ENCODE assay signal across 23 cellular contexts in genomic region chr7:64294701-64295420, GRCh38. TPM values are rescaled to one million over a fixed set of nuclear protein-coding genes. Genes with fewer than 3 reads are reported as not detected.
DNase-seq lines count a peak whose midpoint lies in the region; ATAC-seq and TF ChIP-seq lines count a peak whose summit lies in the region.
"Had no signal": no experiment of that assay in that cellular context is flagged by ENCODE, and none has a peak within 500 bp of the region (broad histone marks: within the 10 kb centered on the region; RNA-seq: fewer than 3 reads in every experiment).

No MANE protein-coding gene starts in this region.

- H3K9me3 Mint-ChIP-seq in CD4-positive, CD25-positive, alpha-beta regulatory T cell: peaks cover 0 to 3% (median 0%) of the 10 kb centered on the region in 7 donors
- peaks cover 46% of the 10 kb centered on the region for H3K9me3 Mint-ChIP-seq in osteocyte (ENCODE audit: unreplicated experiment)
- peaks cover 16% of the 10 kb centered on the region for H3K9me3 Mint-ChIP-seq in type B pancreatic cell
- H3K9me3 Mint-ChIP-seq in activated T-cell treated with anti-CD3 and anti-CD28 coated beads, Interleukin-2, amount 50 U/mL, for 24 hours: peaks cover 1% of the 10 kb centered on the region
- H3K9me3 Mint-ChIP-seq: CD8-positive, alpha-beta T cell had no signal

- no peak for DNase-seq in CD4-positive, CD25-positive, alpha-beta regulatory T cell
- DNase-seq in esophagus muscularis mucosa (ENCODE audit: extremely low spot score): peak; percentile 68
- DNase-seq in osteocyte (ENCODE audit: extremely low spot score, unreplicated experiment): peak; percentile 51
- DNase-seq in type B pancreatic cell (ENCODE audit: extremely low spot score, unreplicated experiment): peak; percentile 36
- no peak for DNase-seq in occipital lobe (lab: John Stamatoyannopoulos, UW)
- no peak for DNase-seq in DMS153 (lab: John Stamatoyannopoulos, UW)
- DNase-seq in activated T-cell treated with anti-CD3 and anti-CD28 coated beads, Interleukin-2, amount 50 U/mL, for 24 hours: no peak
- DNase-seq: 8988T; ACHN; BE2C; C1 segment of cervical spinal cord; Caco-2; Calu3; CD4-positive, alpha-beta T cell; CD8-positive, alpha-beta T cell; DMS53; DMS79; DND-41; EL; GDM1 had no signal

- no peaks in the 10 kb centered on the region for H3K4me1 Mint-ChIP-seq in CD4-positive, CD25-positive, alpha-beta regulatory T cell
- no peaks in the 10 kb centered on the region for H3K4me1 Mint-ChIP-seq in osteocyte (ENCODE audit: unreplicated experiment)
- no peaks in the 10 kb centered on the region for H3K4me1 Mint-ChIP-seq in type B pancreatic cell (ENCODE audit: unreplicated experiment)
- H3K4me1 Mint-ChIP-seq in activated T-cell treated with anti-CD3 and anti-CD28 coated beads, Interleukin-2, amount 50 U/mL, for 24 hours (ENCODE audit: low read depth): no peaks in the 10 kb centered on the region
- H3K4me1 Mint-ChIP-seq: CD14-positive monocyte had no signal

- no peaks in the 10 kb centered on the region for H3K4me1 ChIP-seq in CD4-positive, CD25-positive, alpha-beta regulatory T cell (ENCODE audit: control insufficient read depth, insufficient read depth, low read length, poor library complexity, severe bottlenecking)
- H3K4me1 ChIP-seq in esophagus muscularis mucosa: no peaks in the 10 kb centered on the region
- H3K4me1 ChIP-seq: BE2C, BLaER1, Caco-2 had no signal

- H3K36me3 Mint-ChIP-seq in CD4-positive, CD25-positive, alpha-beta regulatory T cell: no peaks in the 10 kb centered on the region
- H3K36me3 Mint-ChIP-seq in osteocyte (ENCODE audit: unreplicated experiment): no peaks in the 10 kb centered on the region
- H3K36me3 Mint-ChIP-seq in type B pancreatic cell: no peaks in the 10 kb centered on the region
- H3K36me3 Mint-ChIP-seq in activated T-cell treated with anti-CD3 and anti-CD28 coated beads, Interleukin-2, amount 50 U/mL, for 24 hours (ENCODE audit: low read depth): no peaks in the 10 kb centered on the region
- H3K36me3 Mint-ChIP-seq: CD14-positive monocyte; CD8-positive, alpha-beta T cell had no signal

- ATAC-seq in CD4-positive, CD25-positive, alpha-beta regulatory T cell (ENCODE audit: low read depth in 2 of 2): no peak
- ATAC-seq: CD8-positive, alpha-beta T cell; GM12878 had no signal

- H3K27me3 Mint-ChIP-seq in CD4-positive, CD25-positive, alpha-beta regulatory T cell: no peaks in the 10 kb centered on the region
- no peaks in the 10 kb centered on the region for H3K27me3 Mint-ChIP-seq in osteocyte (ENCODE audit: unreplicated experiment)
- no peaks in the 10 kb centered on the region for H3K27me3 Mint-ChIP-seq in type B pancreatic cell
- H3K27me3 Mint-ChIP-seq in activated T-cell treated with anti-CD3 and anti-CD28 coated beads, Interleukin-2, amount 50 U/mL, for 24 hours: no peaks in the 10 kb centered on the region
- H3K27me3 Mint-ChIP-seq: CD4-positive, alpha-beta T cell had no signal

- no peaks in the 10 kb centered on the region for H3K27me3 ChIP-seq in CD4-positive, CD25-positive, alpha-beta regulatory T cell (ENCODE audit: control insufficient read depth, insufficient read depth, low read length)
- H3K27me3 ChIP-seq in esophagus muscularis mucosa: no peaks in the 10 kb centered on the region
- H3K27me3 ChIP-seq: BE2C, BLaER1 had no signal

- H3K4me3 Mint-ChIP-seq in CD4-positive, CD25-positive, alpha-beta regulatory T cell: no peak overlapping the region
- H3K4me3 Mint-ChIP-seq in osteocyte (ENCODE audit: unreplicated experiment) (no peak overlapping the region), type B pancreatic cell (no peak overlapping the region)
- H3K4me3 Mint-ChIP-seq in activated T-cell treated with anti-CD3 and anti-CD28 coated beads, Interleukin-2, amount 50 U/mL, for 24 hours: no peak overlapping the region
- H3K4me3 Mint-ChIP-seq: CD14-positive monocyte; CD4-positive, alpha-beta T cell; CD8-positive, alpha-beta T cell had no signal

- no peak overlapping the region for H3K27ac ChIP-seq in CD4-positive, CD25-positive, alpha-beta regulatory T cell (ENCODE audit: insufficient read depth, low read length, poor library complexity, severe bottlenecking)
- no peak overlapping the region for H3K27ac ChIP-seq in esophagus muscularis mucosa (replicated peaks in 1 of 4)
- H3K27ac ChIP-seq: BLaER1 had no signal

- H3K4me3 ChIP-seq in CD4-positive, CD25-positive, alpha-beta regulatory T cell (ENCODE audit: low read depth, low read length): no peak overlapping the region
- no peak overlapping the region for H3K4me3 ChIP-seq in esophagus muscularis mucosa
- H3K4me3 ChIP-seq: BLaER1, GM12878 had no signal

- TF ChIP-seq POLR2A in esophagus muscularis mucosa (IDR thresholded peaks at IDR 0.05; ENCODE audit: low read depth): no peak

- WGBS in esophagus muscularis mucosa: 75% methylated on average over 1 of the region's 1 CpG

- no peaks in the 10 kb centered on the region for H3K9me3 ChIP-seq in CD4-positive, CD25-positive, alpha-beta regulatory T cell (ENCODE audit: control insufficient read depth in 2 of 2, low read length in 2 of 2)
- no peaks in the 10 kb centered on the region for H3K9me3 ChIP-seq in esophagus muscularis mucosa
- H3K9me3 ChIP-seq: BE2C, BLaER1 had no signal

- peak overlapping the region in 2 of 3 donors; percentile 23 to 53 for H3K27ac Mint-ChIP-seq in CD4-positive, CD25-positive, alpha-beta regulatory T cell
- H3K27ac Mint-ChIP-seq in osteocyte (ENCODE audit: unreplicated experiment): no peak overlapping the region
- H3K27ac Mint-ChIP-seq in type B pancreatic cell: no peak overlapping the region
- no peak overlapping the region for H3K27ac Mint-ChIP-seq in activated T-cell treated with anti-CD3 and anti-CD28 coated beads, Interleukin-2, amount 50 U/mL, for 24 hours
- H3K27ac Mint-ChIP-seq: CD14-positive monocyte; CD4-positive, alpha-beta T cell; CD8-positive, alpha-beta T cell had no signal

- intact Hi-C loops in esophagus muscularis mucosa (cut with DNase I): no loop called here

- TF ChIP-seq EP300 in esophagus muscularis mucosa (IDR thresholded peaks at IDR 0.05): no peak

- TF ChIP-seq CTCF in esophagus muscularis mucosa (IDR thresholded peaks at IDR 0.05): no peak
- TF ChIP-seq CTCF in osteocyte (IDR thresholded peaks at IDR 0.05): no peak
- TF ChIP-seq CTCF in type B pancreatic cell (conservative IDR thresholded peaks at IDR 0.05): no peak

- no peaks in the 10 kb centered on the region for H3K36me3 ChIP-seq in CD4-positive, CD25-positive, alpha-beta regulatory T cell (ENCODE audit: control insufficient read depth, insufficient read depth, low read length)
- H3K36me3 ChIP-seq in esophagus muscularis mucosa: no peaks in the 10 kb centered on the region
- H3K36me3 ChIP-seq: BE2C, BLaER1 had no signal

RNA-seq across cellular contexts. Expression of gene ZNF736, which starts 18.9 kb away (rescaled TPM):
- 20.9 TPM for total RNA-seq in CD4-positive, CD25-positive, alpha-beta regulatory T cell
- polyA plus RNA-seq in CD4-positive, CD25-positive, alpha-beta regulatory T cell: 1 to 10 TPM; 1.1 to 2.8 (median 2.2) TPM
- 1 to 10 TPM; 4.1 to 10.0 (median 4.7) TPM for total RNA-seq in esophagus muscularis mucosa
- not detected in 2 replicates for total RNA-seq in osteocyte
- total RNA-seq in type B pancreatic cell (ENCODE audit: low replicate concordance): not detected in 2 replicates
- total RNA-seq in occipital lobe: 63.8 TPM

Comparison
In these comparisons a context has a peak if more than half of its experiments do, and no peak if none do; other contexts are left out.
1. DNase-seq: peak in esophagus muscularis mucosa (single experiment), osteocyte (single experiment) and type B pancreatic cell (single experiment); none in CD4-positive, CD25-positive, alpha-beta regulatory T cell (0 of 3), occipital lobe (single experiment), DMS153 (single experiment) and activated T-cell treated with anti-CD3 and anti-CD28 coated beads, Interleukin-2, amount 50 U/mL, for 24 hours (single experiment).
2. H3K27ac Mint-ChIP-seq: peak in CD4-positive, CD25-positive, alpha-beta regulatory T cell (2 of 3); none in osteocyte (single experiment), type B pancreatic cell (single experiment) and activated T-cell treated with anti-CD3 and anti-CD28 coated beads, Interleukin-2, amount 50 U/mL, for 24 hours (single experiment).